8 cellular contexts compared by ENCODE assay signal in the genomic region with DNA sequence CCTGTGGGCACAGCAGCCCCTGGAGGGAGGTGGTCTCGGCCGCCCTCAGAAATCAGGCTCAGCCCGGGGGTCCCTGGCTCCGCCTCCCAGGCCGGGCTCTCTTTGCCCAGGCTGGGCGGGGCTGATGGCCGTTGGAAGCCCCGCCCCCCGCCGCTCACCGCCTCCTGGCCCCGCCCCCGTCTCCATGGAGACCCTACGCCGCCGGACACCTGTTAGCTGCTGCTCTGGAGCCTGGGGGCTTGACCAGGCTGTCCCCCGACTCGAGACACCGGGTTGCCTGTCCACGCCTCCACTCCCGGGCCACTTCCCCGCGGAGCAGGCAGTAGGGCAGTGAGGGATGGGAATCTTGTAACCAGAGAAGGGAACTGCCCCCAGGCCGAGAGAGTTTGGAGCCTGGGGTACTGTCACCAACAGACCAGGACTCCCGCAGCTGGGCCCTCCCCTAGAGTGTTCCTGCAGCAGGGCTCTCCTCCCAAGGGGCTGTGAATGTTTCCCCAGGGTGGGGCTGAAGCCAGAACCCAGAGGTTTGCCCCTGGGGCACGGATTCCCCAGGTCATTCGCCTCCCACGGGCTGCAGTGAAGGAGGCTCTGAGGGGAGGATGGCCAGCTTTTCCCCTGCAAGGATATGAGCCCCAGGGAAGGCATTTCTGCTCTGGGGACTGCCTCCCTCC. TPM values are rescaled to one million over a fixed set of nuclear protein-coding genes. Genes with fewer than 3 reads are reported as not detected.
DNase-seq lines count a peak whose midpoint lies in the region; ATAC-seq and TF ChIP-seq lines count a peak whose summit lies in the region.

No MANE protein-coding gene starts in this region.

- DNase-seq in GM10248 (ENCODE audit: extremely low spot score) (peak; percentile 81), GM23338 (ENCODE audit: low spot score) (peak; percentile 82), RPMI8226 (peak; percentile 45), neural crest cell (ENCODE audit: low read depth, low spot score) (peak; percentile 76), NCI-H446 (lab: John Stamatoyannopoulos, UW) (no peak), DMS79 treated with DMSO at 0.1 percent for 48 hours (lab: John Stamatoyannopoulos, UW) (no peak)
- no peak for DNase-seq in effector memory CD4-positive, alpha-beta T cell

- H3K9me3 Mint-ChIP-seq in GM23338 (peaks cover 18% of the 10 kb centered on the region), neural crest cell (no peaks in the 10 kb centered on the region)

- H3K27ac ChIP-seq in GM23338 (ENCODE audit: low read depth), result no peak overlapping the region
- H3K27ac ChIP-seq in effector memory CD4-positive, alpha-beta T cell (ENCODE audit: insufficient read depth, low read length, poor library complexity, severe bottlenecking), result no peak overlapping the region

- peaks cover 3% of the 10 kb centered on the region; the same call in 1 of the 2 replicates for H3K27me3 ChIP-seq in GM23338 (ENCODE audit: insufficient read depth)
- peaks cover 8% of the 10 kb centered on the region for H3K27me3 ChIP-seq in effector memory CD4-positive, alpha-beta T cell (replicated peaks; ENCODE audit: control insufficient read depth, insufficient read depth, low read length, poor library complexity, severe bottlenecking)

- H3K4me3 ChIP-seq in GM23338, result peak overlapping the region; percentile 75
- peak overlapping the region; percentile 48 for H3K4me3 ChIP-seq in effector memory CD4-positive, alpha-beta T cell (ENCODE audit: insufficient read depth, low read depth, low read length, poor library complexity, severe bottlenecking)

- H3K36me3 Mint-ChIP-seq in GM23338 (ENCODE audit: low read depth), result peaks cover 4% of the 10 kb centered on the region; the same call in 1 of the 3 replicates
- H3K36me3 Mint-ChIP-seq in neural crest cell (ENCODE audit: low read depth), result peaks cover 2% of the 10 kb centered on the region

- H3K4me1 Mint-ChIP-seq in GM23338 (peaks cover 8% of the 10 kb centered on the region), neural crest cell (peaks cover 13% of the 10 kb centered on the region)

- no peaks in the 10 kb centered on the region for H3K36me3 ChIP-seq in GM23338 (ENCODE audit: insufficient read depth)
- H3K36me3 ChIP-seq in effector memory CD4-positive, alpha-beta T cell (ENCODE audit: control insufficient read depth, insufficient read depth, low read length), result no peaks in the 10 kb centered on the region

- H3F3A ChIP-seq in GM23338 (replicated peaks; ENCODE audit: low read depth), result no peaks in the 10 kb centered on the region

- POLR2A ChIA-PET in GM10248 (lab: Yijun Ruan, JAX), result interaction anchor here (0.6 to 0.7 kb wide), 2 partner anchors 22 to 1218 kb away, joined by 3 to 4 read pairs; no protein-coding TSS in a partner anchor

- H3K9me2 ChIP-seq in GM23338 (ENCODE audit: insufficient read depth), result no peaks in the 10 kb centered on the region

- CTCF ChIA-PET in GM10248 (lab: Yijun Ruan, JAX), result interaction anchor here (1.3 to 5.6 kb wide), 6 partner anchors 8 to 34 kb away, joined by 3 to 35 read pairs (median 18); partner anchors contain the start of gene RPL32

- H4K20me1 ChIP-seq in GM23338 (replicated peaks; ENCODE audit: insufficient read depth), result no peaks in the 10 kb centered on the region

- peak; percentile 85 for ATAC-seq in GM23338
- ATAC-seq in HG03521 (IDR thresholded peaks at IDR 0.05; ENCODE audit: unreplicated experiment), result no peak

- TF ChIP-seq CTCF in GM10248 (IDR thresholded peaks at IDR 0.05; ENCODE audit: control extremely low read depth, extremely low read depth, low read depth, missing control alignments) (no peak), GM23338 (conservative IDR thresholded peaks at IDR 0.05; ENCODE audit: low read depth in 2 of 2) (no peak), neural crest cell (conservative IDR thresholded peaks at IDR 0.05) (no peak)

- H3K4me1 ChIP-seq in GM23338 (ENCODE audit: insufficient read depth), result peaks cover 3% of the 10 kb centered on the region; the same call in 1 of the 2 replicates
- peaks cover 10% of the 10 kb centered on the region for H3K4me1 ChIP-seq in effector memory CD4-positive, alpha-beta T cell (ENCODE audit: control insufficient read depth, insufficient read depth, low read length, poor library complexity, severe bottlenecking)

- peak overlapping the region; percentile 82; the same call in 2 of the 3 replicates for H3K4me3 Mint-ChIP-seq in GM23338
- no peak overlapping the region for H3K4me3 Mint-ChIP-seq in neural crest cell

- H3K9me3 ChIP-seq in effector memory CD4-positive, alpha-beta T cell (ENCODE audit: control insufficient read depth, low read length), result no peaks in the 10 kb centered on the region

- H2AFZ ChIP-seq in GM23338, result peak overlapping the region; percentile 99

- H3K4me2 ChIP-seq in GM23338, result peak overlapping the region; percentile 89

- no peak overlapping the region for H3K27ac Mint-ChIP-seq in GM23338
- no peak overlapping the region for H3K27ac Mint-ChIP-seq in neural crest cell (ENCODE audit: unreplicated experiment)

- no peaks in the 10 kb centered on the region for H3K79me2 ChIP-seq in GM23338 (replicated peaks; ENCODE audit: insufficient read depth)

- H3K27me3 Mint-ChIP-seq in GM23338 (ENCODE audit: insufficient read depth, low read depth, poor library complexity) (peaks cover 13% of the 10 kb centered on the region), neural crest cell (ENCODE audit: low read depth) (peaks cover 9% of the 10 kb centered on the region)

TF ChIP-seq in GM23338, 12 proteins besides CTCF, POLR2A, EP300 and RAD21 (continues in another document):
- TF ChIP-seq, protein P1, sequence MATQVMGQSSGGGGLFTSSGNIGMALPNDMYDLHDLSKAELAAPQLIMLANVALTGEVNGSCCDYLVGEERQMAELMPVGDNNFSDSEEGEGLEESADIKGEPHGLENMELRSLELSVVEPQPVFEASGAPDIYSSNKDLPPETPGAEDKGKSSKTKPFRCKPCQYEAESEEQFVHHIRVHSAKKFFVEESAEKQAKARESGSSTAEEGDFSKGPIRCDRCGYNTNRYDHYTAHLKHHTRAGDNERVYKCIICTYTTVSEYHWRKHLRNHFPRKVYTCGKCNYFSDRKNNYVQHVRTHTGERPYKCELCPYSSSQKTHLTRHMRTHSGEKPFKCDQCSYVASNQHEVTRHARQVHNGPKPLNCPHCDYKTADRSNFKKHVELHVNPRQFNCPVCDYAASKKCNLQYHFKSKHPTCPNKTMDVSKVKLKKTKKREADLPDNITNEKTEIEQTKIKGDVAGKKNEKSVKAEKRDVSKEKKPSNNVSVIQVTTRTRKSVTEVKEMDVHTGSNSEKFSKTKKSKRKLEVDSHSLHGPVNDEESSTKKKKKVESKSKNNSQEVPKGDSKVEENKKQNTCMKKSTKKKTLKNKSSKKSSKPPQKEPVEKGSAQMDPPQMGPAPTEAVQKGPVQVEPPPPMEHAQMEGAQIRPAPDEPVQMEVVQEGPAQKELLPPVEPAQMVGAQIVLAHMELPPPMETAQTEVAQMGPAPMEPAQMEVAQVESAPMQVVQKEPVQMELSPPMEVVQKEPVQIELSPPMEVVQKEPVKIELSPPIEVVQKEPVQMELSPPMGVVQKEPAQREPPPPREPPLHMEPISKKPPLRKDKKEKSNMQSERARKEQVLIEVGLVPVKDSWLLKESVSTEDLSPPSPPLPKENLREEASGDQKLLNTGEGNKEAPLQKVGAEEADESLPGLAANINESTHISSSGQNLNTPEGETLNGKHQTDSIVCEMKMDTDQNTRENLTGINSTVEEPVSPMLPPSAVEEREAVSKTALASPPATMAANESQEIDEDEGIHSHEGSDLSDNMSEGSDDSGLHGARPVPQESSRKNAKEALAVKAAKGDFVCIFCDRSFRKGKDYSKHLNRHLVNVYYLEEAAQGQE (IDR thresholded peaks at IDR 0.05; ENCODE audit: unreplicated experiment), result no peak
- TF ChIP-seq, protein P2, sequence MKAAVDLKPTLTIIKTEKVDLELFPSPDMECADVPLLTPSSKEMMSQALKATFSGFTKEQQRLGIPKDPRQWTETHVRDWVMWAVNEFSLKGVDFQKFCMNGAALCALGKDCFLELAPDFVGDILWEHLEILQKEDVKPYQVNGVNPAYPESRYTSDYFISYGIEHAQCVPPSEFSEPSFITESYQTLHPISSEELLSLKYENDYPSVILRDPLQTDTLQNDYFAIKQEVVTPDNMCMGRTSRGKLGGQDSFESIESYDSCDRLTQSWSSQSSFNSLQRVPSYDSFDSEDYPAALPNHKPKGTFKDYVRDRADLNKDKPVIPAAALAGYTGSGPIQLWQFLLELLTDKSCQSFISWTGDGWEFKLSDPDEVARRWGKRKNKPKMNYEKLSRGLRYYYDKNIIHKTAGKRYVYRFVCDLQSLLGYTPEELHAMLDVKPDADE (IDR thresholded peaks at IDR 0.05), result no peak

RNA-seq across cellular contexts. Expression of gene RPL32, which starts 27.8 kb away (rescaled TPM):
- 561 and 772 TPM in 2 replicates for total RNA-seq in GM23338 (2014; rRNA removed; shearing (Covaris generic))
- polyA plus RNA-seq in GM23338 (2016; fragmentation: Nextera tagmentation; extraction: Ambion mirVana), result 2,550 and 2,858 TPM in 2 replicates
- 1,918 and 2,125 TPM in 2 replicates for total RNA-seq in neural crest cell

Comparison
In these comparisons a context has a peak if more than half of its experiments do, and no peak if none do; other contexts are left out.
1. DNase-seq: peak in GM10248 (single experiment), GM23338 (single experiment), RPMI8226 (single experiment) and neural crest cell (single experiment); none in effector memory CD4-positive, alpha-beta T cell (0 of 3), NCI-H446 (0 of 2) and DMS79 treated with DMSO at 0.1 percent for 48 hours (single experiment).